Comparison of ENCODE assay signal across 16 cellular contexts in genomic region chr2:26086779-26087178, GRCh38. TPM values are rescaled to one million over a fixed set of nuclear protein-coding genes. Genes with fewer than 3 reads are reported as not detected.
DNase-seq lines count a peak whose midpoint lies in the region; ATAC-seq and TF ChIP-seq lines count a peak whose summit lies in the region.
"Had no signal": no experiment of that assay in that cellular context is flagged by ENCODE, and none has a peak within 500 bp of the region (broad histone marks: within the 10 kb centered on the region; RNA-seq: fewer than 3 reads in every experiment).

No MANE protein-coding gene starts in this region.

- no peak for TF ChIP-seq CTCF in CD4-positive, alpha-beta T cell (IDR thresholded peaks at IDR 0.05)
- TF ChIP-seq CTCF in natural killer cell (IDR thresholded peaks at IDR 0.05): no peak

- H3K27ac ChIP-seq in CD4-positive, alpha-beta T cell (ENCODE audit: low read depth, low read length): no peak overlapping the region
- H3K27ac ChIP-seq in HUES48 (ENCODE audit: low read depth, low read length): peak overlapping the region; percentile 40
- H3K27ac ChIP-seq: thyroid gland had no signal

- H3K9ac ChIP-seq in HUES48 (ENCODE audit: low read depth, low read length): no peak overlapping the region

- H3K4me1 Mint-ChIP-seq in CD4-positive, alpha-beta T cell (ENCODE audit: low read depth): peaks cover 36% of the 10 kb centered on the region
- H3K4me1 Mint-ChIP-seq in activated T-helper 2 cell treated with anti-CD3 and anti-CD28 coated beads, Interferon-gamma antibody, Interleukin-2, Interleukin-4, amounts not matched to agents 10 μg/mL and 5 μg/mL and 100 μg/mL, durations not matched to agents 14 hours and 24 hours and 36 hours (ENCODE audit: low read depth): peaks cover 32% of the 10 kb centered on the region
- peaks cover 44 to 53% of the 10 kb centered on the region in 2 donors for H3K4me1 Mint-ChIP-seq in natural killer cell

- H3K9me3 ChIP-seq in CD4-positive, alpha-beta T cell (ENCODE audit: control insufficient read depth, low read length): peaks cover 6% of the 10 kb centered on the region
- no peaks in the 10 kb centered on the region for H3K9me3 ChIP-seq in HUES48 (ENCODE audit: control insufficient read depth, insufficient read depth, low read length)
- H3K9me3 ChIP-seq: BE2C, thyroid gland had no signal

- no peaks in the 10 kb centered on the region for H3K27me3 ChIP-seq in CD4-positive, alpha-beta T cell (ENCODE audit: control insufficient read depth, insufficient read depth, low read length)
- H3K27me3 ChIP-seq in HUES48 (ENCODE audit: control insufficient read depth, insufficient read depth, low read length): no peaks in the 10 kb centered on the region
- H3K27me3 ChIP-seq: BE2C, thyroid gland had no signal

- H3K4me3 ChIP-seq in HUES48 (ENCODE audit: low read depth, low read length): no peak overlapping the region
- H3K4me3 ChIP-seq: HAP-1, thyroid gland had no signal

- intact Hi-C loops in CD4-positive, alpha-beta T cell (cut with DNase I, micrococcal nuclease): loop anchor here (5.0 to 10.0 kb wide), 3 partner anchors 56 to 488 kb away; partner anchors contain the start of genes HADHA (in 1 of the 2) and HADHB (in 1 of the 2)
- intact Hi-C loops in activated T-helper 2 cell treated with anti-CD3 and anti-CD28 coated beads, Interferon-gamma antibody, Interleukin-2, Interleukin-4, amounts not matched to agents 10 μg/mL and 5 μg/mL and 100 μg/mL, durations not matched to agents 14 hours and 24 hours and 36 hours (cut with micrococcal nuclease): loop anchor here (1.0 to 5.0 kb wide), 2 partner anchors 18 to 54 kb away; partner anchors contain the start of gene RAB10
- intact Hi-C loops in natural killer cell (cut with micrococcal nuclease): loop anchor here (2.0 to 5.0 kb wide), 2 partner anchors 18 to 36 kb away; no protein-coding TSS in a partner anchor
- intact Hi-C loops in left ventricle myocardium superior (cut with micrococcal nuclease): loop anchor here (10.0 kb wide), 1 partner anchor 58 kb away; no protein-coding TSS in a partner anchor

- no peaks in the 10 kb centered on the region for H3K9me3 Mint-ChIP-seq in CD4-positive, alpha-beta T cell
- peaks cover 13% of the 10 kb centered on the region for H3K9me3 Mint-ChIP-seq in activated T-helper 2 cell treated with anti-CD3 and anti-CD28 coated beads, Interferon-gamma antibody, Interleukin-2, Interleukin-4, amounts not matched to agents 10 μg/mL and 5 μg/mL and 100 μg/mL, durations not matched to agents 14 hours and 24 hours and 36 hours
- peaks cover 0 to 4% of the 10 kb centered on the region in 2 donors for H3K9me3 Mint-ChIP-seq in natural killer cell
- H3K9me3 Mint-ChIP-seq: memory B cell had no signal

- peak overlapping the region; percentile 9 for H3K27ac Mint-ChIP-seq in CD4-positive, alpha-beta T cell
- peak overlapping the region; percentile 65 for H3K27ac Mint-ChIP-seq in activated T-helper 2 cell treated with anti-CD3 and anti-CD28 coated beads, Interferon-gamma antibody, Interleukin-2, Interleukin-4, amounts not matched to agents 10 μg/mL and 5 μg/mL and 100 μg/mL, durations not matched to agents 14 hours and 24 hours and 36 hours
- H3K27ac Mint-ChIP-seq in natural killer cell: peak overlapping the region; percentile 75 to 90

- H3K4me3 Mint-ChIP-seq in CD4-positive, alpha-beta T cell: no peak overlapping the region
- no peak overlapping the region for H3K4me3 Mint-ChIP-seq in activated T-helper 2 cell treated with anti-CD3 and anti-CD28 coated beads, Interferon-gamma antibody, Interleukin-2, Interleukin-4, amounts not matched to agents 10 μg/mL and 5 μg/mL and 100 μg/mL, durations not matched to agents 14 hours and 24 hours and 36 hours (ENCODE audit: low read depth)
- no peak overlapping the region for H3K4me3 Mint-ChIP-seq in natural killer cell
- H3K4me3 Mint-ChIP-seq: memory B cell; naive thymus-derived CD8-positive, alpha-beta T cell had no signal

- peaks cover 27% of the 10 kb centered on the region for H3K4me1 ChIP-seq in HUES48 (ENCODE audit: control insufficient read depth, insufficient read depth, low read length)
- H3K4me1 ChIP-seq: BE2C had no signal

- peaks cover 35% of the 10 kb centered on the region for H3K36me3 Mint-ChIP-seq in CD4-positive, alpha-beta T cell (ENCODE audit: low read depth)
- H3K36me3 Mint-ChIP-seq in activated T-helper 2 cell treated with anti-CD3 and anti-CD28 coated beads, Interferon-gamma antibody, Interleukin-2, Interleukin-4, amounts not matched to agents 10 μg/mL and 5 μg/mL and 100 μg/mL, durations not matched to agents 14 hours and 24 hours and 36 hours (ENCODE audit: low read depth): peaks cover 42% of the 10 kb centered on the region
- no peaks in the 10 kb centered on the region for H3K36me3 Mint-ChIP-seq in natural killer cell

- ATAC-seq in CD4-positive, alpha-beta T cell (ENCODE audit: poor library complexity): no peak
- ATAC-seq in natural killer cell (no peak), HG02870 (IDR thresholded peaks at IDR 0.05; ENCODE audit: unreplicated experiment) (no peak), left ventricle myocardium superior (no peak)
- ATAC-seq: naive thymus-derived CD8-positive, alpha-beta T cell had no signal

- CTCF ChIA-PET in CD4-positive, alpha-beta T cell (lab: Charles Lee): no interaction called here

- H3K27me3 Mint-ChIP-seq in CD4-positive, alpha-beta T cell: no peaks in the 10 kb centered on the region
- no peaks in the 10 kb centered on the region for H3K27me3 Mint-ChIP-seq in activated T-helper 2 cell treated with anti-CD3 and anti-CD28 coated beads, Interferon-gamma antibody, Interleukin-2, Interleukin-4, amounts not matched to agents 10 μg/mL and 5 μg/mL and 100 μg/mL, durations not matched to agents 14 hours and 24 hours and 36 hours (ENCODE audit: low read depth)
- no peaks in the 10 kb centered on the region for H3K27me3 Mint-ChIP-seq in natural killer cell (ENCODE audit: low read depth in 2 of 2)
- H3K27me3 Mint-ChIP-seq: memory B cell; naive thymus-derived CD8-positive, alpha-beta T cell had no signal

- no peaks in the 10 kb centered on the region for H3K36me3 ChIP-seq in HUES48 (ENCODE audit: control insufficient read depth, insufficient read depth, low read length)
- H3K36me3 ChIP-seq: BE2C, thyroid gland had no signal

- no peak for DNase-seq in CD4-positive, alpha-beta T cell
- DNase-seq in activated T-helper 2 cell treated with anti-CD3 and anti-CD28 coated beads, Interferon-gamma antibody, Interleukin-2, Interleukin-4, amounts not matched to agents 10 μg/mL and 5 μg/mL and 100 μg/mL, durations not matched to agents 14 hours and 24 hours and 36 hours (ENCODE audit: low spot score): no peak
- DNase-seq in natural killer cell (no peak), CD1c-positive myeloid dendritic cell (ENCODE audit: extremely low spot score) (no peak), iPS-NIHi7 (ENCODE audit: extremely low spot score) (no peak), left ventricle myocardium superior (no peak)
- DNase-seq: amniotic stem cell; BE2C; kidney; naive thymus-derived CD8-positive, alpha-beta T cell; NCI-H524 treated with DMSO at 0.1 percent for 48 hours; thyroid gland had no signal

- POLR2A ChIA-PET in CD4-positive, alpha-beta T cell (lab: Charles Lee): interaction anchor here (1.1 kb wide), 1 partner anchor 98 kb away, joined by 5 read pairs; no protein-coding TSS in a partner anchor

RNA-seq across cellular contexts. Expression of gene RAB10, which starts 52.9 kb away (rescaled TPM):
- 10 to 100 TPM; 13.5 to 13.8 TPM for total RNA-seq in CD4-positive, alpha-beta T cell
- 134 and 140 TPM in 2 replicates for total RNA-seq in activated T-helper 2 cell treated with anti-CD3 and anti-CD28 coated beads, Interferon-gamma antibody, Interleukin-2, Interleukin-4, amounts not matched to agents 10 μg/mL and 5 μg/mL and 100 μg/mL, durations not matched to agents 14 hours and 24 hours and 36 hours
- total RNA-seq in natural killer cell (10 to 100 TPM; 35.8 to 44.2 (median 39.5) TPM), left ventricle myocardium superior (101 TPM)

Comparison
In these comparisons a context has a peak if more than half of its experiments do, and no peak if none do; other contexts are left out.
1. H3K27ac Mint-ChIP-seq: peak in every context shown above with its lines; median percentile 82 in natural killer cell; 65 in activated T-helper 2 cell treated with anti-CD3 and anti-CD28 coated beads, Interferon-gamma antibody, Interleukin-2, Interleukin-4, amounts not matched to agents 10 μg/mL and 5 μg/mL and 100 μg/mL, durations not matched to agents 14 hours and 24 hours and 36 hours; 9 in CD4-positive, alpha-beta T cell.